Comparison of ENCODE assay signal across 1 cellular context in genomic region chr2:241636182-241636982, GRCh38.
TF ChIP-seq lines count a peak whose summit lies in the region.

No MANE protein-coding gene starts in this region.

TF ChIP-seq in A549, 52 proteins besides CTCF, POLR2A, EP300 and RAD21 (continued from another document):
- TF ChIP-seq USF2 (IDR thresholded peaks at IDR 0.05): no peak
